ENCODE assay signal across 18 cellular contexts in the genomic region with DNA sequence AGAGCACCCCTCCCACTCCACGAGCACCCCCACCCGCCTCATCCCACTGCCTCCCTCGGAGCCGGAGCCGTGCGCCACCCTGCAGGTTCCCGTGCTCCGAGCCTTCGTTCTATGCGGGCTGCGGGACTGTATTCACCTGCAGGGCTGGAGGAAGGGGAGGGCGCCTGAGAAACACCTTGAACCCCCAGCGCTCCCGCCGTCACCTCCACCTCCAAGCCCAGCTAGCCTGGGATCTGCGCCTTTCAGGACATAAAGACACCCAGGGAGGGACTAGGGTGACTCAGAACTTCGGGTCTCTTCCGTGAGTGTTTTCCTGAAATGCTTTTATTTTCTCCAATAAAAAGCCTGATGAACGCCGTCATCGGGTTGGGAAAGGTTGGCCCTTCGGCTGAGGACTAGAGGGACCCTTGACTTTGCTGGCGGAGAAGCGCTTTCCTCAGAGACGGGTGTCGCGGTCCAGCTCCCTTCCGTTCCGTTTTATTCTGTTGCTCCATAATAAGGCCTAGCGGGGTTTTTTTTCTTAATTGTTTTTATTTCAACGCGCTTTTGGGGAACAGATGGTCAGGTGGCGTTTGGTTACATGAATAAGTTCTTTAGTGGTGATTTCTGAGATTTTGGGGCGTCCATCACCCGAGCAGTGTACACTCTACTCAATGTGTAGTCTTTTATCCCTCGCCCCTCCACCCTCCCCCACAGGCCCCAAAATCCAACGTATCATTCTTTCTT. TPM values are rescaled to one million over a fixed set of nuclear protein-coding genes. Genes with fewer than 3 reads are reported as not detected.
DNase-seq lines count a peak whose midpoint lies in the region; ATAC-seq and TF ChIP-seq lines count a peak whose summit lies in the region.
"Had no signal": no experiment of that assay in that cellular context is flagged by ENCODE, and none has a peak within 500 bp of the region (broad histone marks: within the 10 kb centered on the region; RNA-seq: fewer than 3 reads in every experiment).

No MANE protein-coding gene starts in this region.

- H3K18ac ChIP-seq in neuronal stem cell (ENCODE audit: low read length) = peak overlapping the region; percentile 80

- no peak overlapping the region for H3K4me3 ChIP-seq in RWPE2 (ENCODE audit: severe bottlenecking)
- peak overlapping the region; percentile 18 for H3K4me3 ChIP-seq in iPS-15b (ENCODE audit: low read depth, low read length)
- H3K4me3 ChIP-seq in neuronal stem cell (ENCODE audit: low read length in 2 of 2) = no peak overlapping the region
- H3K4me3 ChIP-seq: K562 had no signal

- H4K91ac ChIP-seq in neuronal stem cell (ENCODE audit: low read depth, low read length, poor library complexity) = no peak overlapping the region

- H2BK15ac ChIP-seq in neuronal stem cell (ENCODE audit: low read length) = no peak overlapping the region

- H3K4me1 ChIP-seq in RWPE2 (ENCODE audit: insufficient read depth, poor library complexity, severe bottlenecking) = no peaks in the 10 kb centered on the region
- peaks cover 2% of the 10 kb centered on the region for H3K4me1 ChIP-seq in iPS-15b (ENCODE audit: control insufficient read depth, insufficient read depth, low read length)
- peaks cover 6 to 16% of the 10 kb centered on the region in 2 donors for H3K4me1 ChIP-seq in neuronal stem cell (ENCODE audit: control insufficient read depth in 2 of 2, insufficient read depth in 1 of 2, low read depth in 1 of 2, low read length in 2 of 2)

- H2AK5ac ChIP-seq in neuronal stem cell (ENCODE audit: low read depth, low read length) = peak overlapping the region; percentile 28

- peak overlapping the region; percentile 35 for H2AFZ ChIP-seq in neuronal stem cell (ENCODE audit: low read length)

- no peak overlapping the region for H2BK12ac ChIP-seq in neuronal stem cell (ENCODE audit: low read length)

- ATAC-seq in RWPE2 (ENCODE audit: low read depth) = no peak
- ATAC-seq in GM18502 (IDR thresholded peaks at IDR 0.05; ENCODE audit: poor library complexity, unreplicated experiment) = no peak
- ATAC-seq: heart left ventricle, K562, left colon, Right ventricle myocardium inferior, sciatic nerve had no signal

- H2BK120ac ChIP-seq in neuronal stem cell (ENCODE audit: low read depth, low read length) = no peak overlapping the region

- no peak overlapping the region for H3K4me2 ChIP-seq in neuronal stem cell (ENCODE audit: insufficient read depth, low read length, poor library complexity, severe bottlenecking)

- H3K9me3 ChIP-seq in RWPE2 (ENCODE audit: severe bottlenecking) (no peaks in the 10 kb centered on the region), iPS-15b (ENCODE audit: control insufficient read depth, insufficient read depth, low read length) (no peaks in the 10 kb centered on the region), neuronal stem cell (replicated peaks in 1 of 2; ENCODE audit: control insufficient read depth in 2 of 2, insufficient read depth in 1 of 2, low read depth in 1 of 2, low read length in 2 of 2) (peaks cover 0 to 4% of the 10 kb centered on the region in 2 donors)
- H3K9me3 ChIP-seq: heart left ventricle, thoracic aorta had no signal

- DNase-seq in DMS53 (lab: John Stamatoyannopoulos, UW) (peak; percentile 62), DMS53 treated with DMSO at 0.1 percent for 48 hours (lab: John Stamatoyannopoulos, UW; ENCODE audit: unreplicated experiment) (no peak), RWPE2 (ENCODE audit: low spot score) (peak; percentile 67), neuronal stem cell (ENCODE audit: low spot score) (no peak), AG20443 (ENCODE audit: low spot score) (no peak)
- DNase-seq in NK-92 treated with Interleukin-12 subunit alpha and Interleukin-12 subunit beta, amount 100 ng/mL, for 24 hours (lab: John Stamatoyannopoulos, UW) = no peak
- DNase-seq: activated CD4-positive, alpha-beta T cell treated with anti-CD3 and anti-CD28 coated beads, Interleukin-2, amount 50 U/mL, for 1 hour; heart left ventricle; left colon; NCI-H345; stimulated activated CD4-positive, alpha-beta T cell treated with anti-CD3 and anti-CD28 coated beads, Interleukin-1b, Interleukin-23, amount 100 ng/mL, for 48 hours had no signal

- no peak for TF ChIP-seq CTCF in RWPE2 (IDR thresholded peaks at IDR 0.05; ENCODE audit: poor library complexity, severe bottlenecking)

- H3K36me3 ChIP-seq in RWPE2 (ENCODE audit: low read depth) = no peaks in the 10 kb centered on the region
- no peaks in the 10 kb centered on the region for H3K36me3 ChIP-seq in iPS-15b (ENCODE audit: control insufficient read depth, insufficient read depth, low read length)
- no peaks in the 10 kb centered on the region for H3K36me3 ChIP-seq in neuronal stem cell (replicated peaks in 1 of 2; ENCODE audit: control insufficient read depth in 2 of 2, insufficient read depth in 2 of 2, low read length in 2 of 2)
- H3K36me3 ChIP-seq: heart left ventricle, thoracic aorta had no signal

- no peak overlapping the region for H3K23ac ChIP-seq in neuronal stem cell (ENCODE audit: low read depth, low read length, poor library complexity)

- no peak overlapping the region for H3K4ac ChIP-seq in neuronal stem cell (ENCODE audit: low read length)

- H4K8ac ChIP-seq in neuronal stem cell (ENCODE audit: low read depth, low read length) = no peak overlapping the region

- no peak overlapping the region for H2BK5ac ChIP-seq in neuronal stem cell (ENCODE audit: low read length)

- H3K27me3 ChIP-seq in RWPE2 (ENCODE audit: insufficient read depth, poor library complexity, severe bottlenecking) = peaks cover 100% of the 10 kb centered on the region
- peaks cover 95% of the 10 kb centered on the region for H3K27me3 ChIP-seq in iPS-15b (ENCODE audit: control insufficient read depth, insufficient read depth, low read length)
- H3K27me3 ChIP-seq in neuronal stem cell (ENCODE audit: control insufficient read depth in 3 of 3, insufficient read depth in 3 of 3, low read depth in 1 of 3, low read length in 3 of 3) = peaks cover 81 to 100% (median 98%) of the 10 kb centered on the region in 3 experiments

- no peak overlapping the region for H3K14ac ChIP-seq in neuronal stem cell (ENCODE audit: low read length)

- H3K9ac ChIP-seq in iPS-15b (ENCODE audit: low read depth, low read length) = no peak overlapping the region
- peak overlapping the region; percentile 21 for H3K9ac ChIP-seq in neuronal stem cell (ENCODE audit: low read depth, low read length, poor library complexity)

- no CpG with 5 or more reads among the region's 37 CpGs for WGBS in neuronal stem cell (ENCODE audit: extremely low coverage in 2 of 2, insufficient read length in 2 of 2, insufficient replicate concordance in 1 of 2), 2 donors

- H3K79me1 ChIP-seq in neuronal stem cell (ENCODE audit: low read depth, low read length) = no peaks in the 10 kb centered on the region

- H3K27ac ChIP-seq in RWPE2 (ENCODE audit: poor library complexity, severe bottlenecking) = no peak overlapping the region
- H3K27ac ChIP-seq in neuronal stem cell (replicated peaks; ENCODE audit: low read length) = no peak overlapping the region
- H3K27ac ChIP-seq: 22Rv1, heart left ventricle, thoracic aorta had no signal

RNA-seq across cellular contexts. Expression of a gene that starts 4.6 kb away (rescaled TPM):
- not detected for polyA plus RNA-seq in neuronal stem cell (2013, experiment 1 of 2)
- not detected for polyA plus RNA-seq in neuronal stem cell (2013, experiment 2 of 2)
- polyA plus RNA-seq: heart left ventricle, K562 had no signal

Comparison
In these comparisons a context has a peak if more than half of its experiments do, and no peak if none do; other contexts are left out.
1. DNase-seq: peak in DMS53 (single experiment) and RWPE2 (single experiment); none in DMS53 treated with DMSO at 0.1 percent for 48 hours (single experiment), neuronal stem cell (single experiment), NK-92 treated with Interleukin-12 subunit alpha and Interleukin-12 subunit beta, amount 100 ng/mL, for 24 hours (single experiment) and AG20443 (single experiment).